10 cellular contexts compared by ENCODE assay signal in genomic region chr5:69450116-69450515, GRCh38. TPM values are rescaled to one million over a fixed set of nuclear protein-coding genes. Genes with fewer than 3 reads are reported as not detected.
DNase-seq lines count a peak whose midpoint lies in the region; ATAC-seq and TF ChIP-seq lines count a peak whose summit lies in the region.
"Had no signal": no experiment of that assay in that cellular context is flagged by ENCODE, and none has a peak within 500 bp of the region (broad histone marks: within the 10 kb centered on the region; RNA-seq: fewer than 3 reads in every experiment).

No MANE protein-coding gene starts in this region.

- no peak overlapping the region for H3K4ac ChIP-seq in mesenchymal stem cell (ENCODE audit: low read depth in 1 of 2, low read length in 2 of 2)

- H3K4me3 ChIP-seq in Panc1 (ENCODE audit: low read depth in 2 of 2, low read length in 2 of 2) (no peak overlapping the region), mesenchymal stem cell (ENCODE audit: insufficient read depth in 1 of 2, low read depth in 1 of 2, low read length in 2 of 2) (no peak overlapping the region)
- H3K4me3 ChIP-seq: coronary artery had no signal

- POLR2A ChIA-PET in Panc1 (lab: Charles Lee): no interaction called here

- in situ Hi-C loops in Panc1 (cut with HindIII; ENCODE audit: low pct_unique_long_range_greater_than_20kb, low sequenced_read_pairs): no loop called here

- H3K4me1 ChIP-seq in Panc1 (ENCODE audit: control insufficient read depth, insufficient read depth, low read length) (peaks cover 5% of the 10 kb centered on the region), mesenchymal stem cell (ENCODE audit: control insufficient read depth, insufficient read depth, low read depth, low read length) (no peaks in the 10 kb centered on the region)

- H2AFZ ChIP-seq in mesenchymal stem cell (ENCODE audit: low read depth, low read length): no peak overlapping the region

- H3K9ac ChIP-seq in mesenchymal stem cell (ENCODE audit: low read length): no peak overlapping the region

- H3K27me3 ChIP-seq in Panc1 (ENCODE audit: control insufficient read depth, insufficient read depth, low read length) (no peaks in the 10 kb centered on the region), mesenchymal stem cell (ENCODE audit: control insufficient read depth in 1 of 2, insufficient read depth in 1 of 2, low read length in 2 of 2) (no peaks in the 10 kb centered on the region)

- TF ChIP-seq CTCF in Panc1 (IDR thresholded peaks at IDR 0.05): no peak

- no peak overlapping the region for H2BK120ac ChIP-seq in mesenchymal stem cell (ENCODE audit: low read depth, low read length)

- H3K4me2 ChIP-seq in mesenchymal stem cell (ENCODE audit: low read length, poor library complexity, severe bottlenecking): no peak overlapping the region

- no peak overlapping the region for H2AK5ac ChIP-seq in mesenchymal stem cell (ENCODE audit: low read length, severe bottlenecking)

- DNase-seq in EH (ENCODE audit: low read depth) (peak; percentile 87), Panc1 (ENCODE audit: low read depth, low spot score) (peak; percentile 85), dedifferentiated amniotic fluid mesenchymal stem cell (ENCODE audit: extremely low spot score) (peak; percentile 53), mesenchymal stem cell (peak; percentile 26)
- DNase-seq in activated CD4-positive, alpha-beta T cell treated with anti-CD3 and anti-CD28 coated beads for 1 hour: no peak
- DNase-seq: DMS 273 treated with DMSO at 0.1 percent for 48 hours had no signal

- H2BK12ac ChIP-seq in mesenchymal stem cell (ENCODE audit: low read length in 2 of 2): no peak overlapping the region

- WGBS in mesenchymal stem cell: 82% methylated on average over 1 of the region's 1 CpG

- no peak overlapping the region for H4K8ac ChIP-seq in mesenchymal stem cell (ENCODE audit: low read length)

- intact Hi-C loops in Panc1 (cut with micrococcal nuclease; ENCODE audit: unreplicated experiment): no loop called here

- no TSS peak for BruUV-seq in Panc1 (replicated peaks; lab: Mats Ljungman, UMichigan)

- H3K27ac ChIP-seq in Panc1 (ENCODE audit: low read length) (no peak overlapping the region), mesenchymal stem cell (ENCODE audit: low read length, poor library complexity, severe bottlenecking) (no peak overlapping the region)
- H3K27ac ChIP-seq: coronary artery had no signal

- no peak overlapping the region for H2BK5ac ChIP-seq in mesenchymal stem cell (ENCODE audit: low read depth, low read length, poor library complexity, severe bottlenecking)

- H2BK15ac ChIP-seq in mesenchymal stem cell (ENCODE audit: low read depth, poor library complexity, severe bottlenecking): no peak overlapping the region

- no peak overlapping the region for H3K23ac ChIP-seq in mesenchymal stem cell (ENCODE audit: low read length in 2 of 2)

- CTCF ChIA-PET in Panc1 (lab: Charles Lee): no interaction called here

- ATAC-seq in Panc1 (peak; percentile 66; the same call in 1 of the 2 replicates), GM21515 (IDR thresholded peaks at IDR 0.05; ENCODE audit: unreplicated experiment) (no peak), GM21360 (IDR thresholded peaks at IDR 0.05; ENCODE audit: unreplicated experiment) (no peak), HG02884 (IDR thresholded peaks at IDR 0.05; ENCODE audit: unreplicated experiment) (no peak)

- no peaks in the 10 kb centered on the region for H3K9me3 ChIP-seq in Panc1 (ENCODE audit: control insufficient read depth, insufficient read depth, low read depth, low read length)
- H3K9me3 ChIP-seq in mesenchymal stem cell (ENCODE audit: control insufficient read depth, low read length): no peaks in the 10 kb centered on the region

- no peak overlapping the region for H4K91ac ChIP-seq in mesenchymal stem cell (ENCODE audit: low read length)

- no peaks in the 10 kb centered on the region for H3K36me3 ChIP-seq in Panc1 (ENCODE audit: control insufficient read depth, insufficient read depth, low read length)
- no peaks in the 10 kb centered on the region for H3K36me3 ChIP-seq in mesenchymal stem cell (ENCODE audit: control insufficient read depth in 1 of 2, insufficient read depth in 2 of 2, low read depth in 1 of 2, low read length in 2 of 2)

- H3K14ac ChIP-seq in mesenchymal stem cell (ENCODE audit: low read length in 2 of 2): no peak overlapping the region

- no peaks in the 10 kb centered on the region for H3K79me1 ChIP-seq in mesenchymal stem cell (replicated peaks; ENCODE audit: low read length, poor library complexity, severe bottlenecking)

- no peak overlapping the region for H3K18ac ChIP-seq in mesenchymal stem cell (ENCODE audit: low read depth in 1 of 2, low read length in 2 of 2)

RNA-seq across cellular contexts. Expression of gene MARVELD2, which starts 35.2 kb away (rescaled TPM):
- total RNA-seq in Panc1 (2021; ENCODE audit: unreplicated experiment): 17.3 TPM
- 5.5 TPM for polyA plus RNA-seq in Panc1 (2012; ENCODE audit: insufficient read length)
- polyA plus RNA-seq in mesenchymal stem cell (2013, experiment 1 of 2): 1.6 TPM
- polyA plus RNA-seq in mesenchymal stem cell (2013, experiment 2 of 2): 1.5 TPM

RNA-seq across cellular contexts. Expression of gene OCLN, which starts 42.5 kb away (rescaled TPM):
- total RNA-seq in Panc1 (2021; ENCODE audit: unreplicated experiment): 102 TPM
- polyA plus RNA-seq in Panc1 (2012; ENCODE audit: insufficient read length): 27.5 TPM
- polyA plus RNA-seq in mesenchymal stem cell (2013, experiment 1 of 2): 1.1 TPM
- polyA plus RNA-seq in mesenchymal stem cell (2013, experiment 2 of 2): 1.4 TPM
